In the genomic region with DNA sequence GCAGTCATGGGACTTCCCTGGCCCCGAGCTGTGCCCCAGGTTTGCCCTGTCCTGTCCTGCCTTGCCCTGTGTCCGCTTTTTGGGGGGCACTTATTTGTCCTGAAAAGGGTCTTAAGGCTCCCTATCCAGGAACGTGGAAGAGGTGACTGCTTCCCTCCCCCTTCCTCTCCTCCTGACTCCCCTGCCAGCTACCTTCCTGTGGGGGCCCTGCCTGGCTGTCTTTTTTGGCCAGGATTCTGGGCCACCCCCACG, we compare ENCODE assay signal across 8 cellular contexts. TPM values are rescaled to one million over a fixed set of nuclear protein-coding genes. Genes with fewer than 3 reads are reported as not detected.
DNase-seq lines count a peak whose midpoint lies in the region; ATAC-seq, FAIRE-seq and TF ChIP-seq lines count a peak whose summit lies in the region.

No MANE protein-coding gene starts in this region.

- H4K20me1 ChIP-seq in H1 (replicated peaks in 1 of 2; ENCODE audit: control insufficient read depth in 1 of 2, insufficient read depth in 2 of 2, low read length in 2 of 2), result no peaks in the 10 kb centered on the region
- H4K20me1 ChIP-seq in osteoblast (ENCODE audit: insufficient read depth, low read length), result no peaks in the 10 kb centered on the region

- H3K27ac ChIP-seq in Panc1 (ENCODE audit: low read length), result peak overlapping the region; percentile 48; the same call in 1 of the 2 replicates
- 0 out of 2 replicates have a peak overlapping the region, but pooled peaks have one; percentile 24 for H3K27ac ChIP-seq in H1 (ENCODE audit: low read depth, low read length)
- H3K27ac ChIP-seq in osteoblast (ENCODE audit: low read depth, low read length), result peak overlapping the region; percentile 99

- DNase-seq in Caco-2 (no peak), Panc1 (ENCODE audit: low read depth, low spot score) (no peak), H1 (ENCODE audit: low read depth in 1 of 2, low spot score in 2 of 2) (no peak), osteoblast (ENCODE audit: insufficient read length, low spot score, missing footprints) (no peak), cerebellar cortex (ENCODE audit: low spot score) (no peak), GM19240 (ENCODE audit: insufficient read length, low spot score) (no peak), HUDEP-2 (lab: John Stamatoyannopoulos, UW; ENCODE audit: unreplicated experiment in 76 of 76) (no peak)

- H3K79me1 ChIP-seq in H1 (ENCODE audit: low read depth, low read length), result no peaks in the 10 kb centered on the region

- peaks cover 4% of the 10 kb centered on the region for H3K36me3 Mint-ChIP-seq in Caco-2 (ENCODE audit: insufficient read depth, unreplicated experiment)

- H2BK120ac ChIP-seq in H1 (replicated peaks; ENCODE audit: low read depth, low read length), result no peak overlapping the region

- peak overlapping the region; percentile 71; the same call in 1 of the 2 replicates for H2BK5ac ChIP-seq in H1 (ENCODE audit: low read depth, low read length)

- H3K4me1 Mint-ChIP-seq in Caco-2 (ENCODE audit: low read depth, unreplicated experiment), result no peaks in the 10 kb centered on the region

- 0 out of 2 replicates have a peak overlapping the region, but pooled peaks have one; percentile 39 for H2BK12ac ChIP-seq in H1 (ENCODE audit: low read depth, low read length)

- peak overlapping the region; percentile 77 for H3K4me3 Mint-ChIP-seq in Caco-2 (ENCODE audit: unreplicated experiment)

- no peaks in the 10 kb centered on the region for H3K27me3 ChIP-seq in Caco-2 (replicated peaks; ENCODE audit: control insufficient read depth, insufficient read depth, low read length)
- H3K27me3 ChIP-seq in Panc1 (ENCODE audit: control insufficient read depth, insufficient read depth, low read length), result no peaks in the 10 kb centered on the region
- peaks cover 0 to 4% (median 1%) of the 10 kb centered on the region in 4 experiments; a peak in 4 of 7 replicates for H3K27me3 ChIP-seq in H1 (replicated peaks in 1 of 4; ENCODE audit: control insufficient read depth in 3 of 4, extremely low read depth in 1 of 4, insufficient read depth in 3 of 4, low read length in 3 of 4)
- no peaks in the 10 kb centered on the region for H3K27me3 ChIP-seq in osteoblast (ENCODE audit: insufficient read depth, low read length)

- BruUV-seq in Caco-2 (replicated peaks; lab: Mats Ljungman, UMichigan) (no TSS peak), Panc1 (replicated peaks; lab: Mats Ljungman, UMichigan) (no TSS peak)

- H3K4me3 ChIP-seq in Caco-2 (ENCODE audit: low read depth, low read length), result peak overlapping the region; percentile 35
- peak overlapping the region; percentile 44 to 66 for H3K4me3 ChIP-seq in Panc1 (ENCODE audit: low read depth in 2 of 2, low read length in 2 of 2)
- peak overlapping the region; percentile 52 to 81 (median 78) for H3K4me3 ChIP-seq in H1 (ENCODE audit: extremely low read depth in 1 of 4, insufficient read depth in 2 of 4, low read depth in 3 of 4, low read length in 4 of 4)
- peak overlapping the region; percentile 74 for H3K4me3 ChIP-seq in osteoblast (ENCODE audit: insufficient read depth, low read length)

- H3K27me3 Mint-ChIP-seq in Caco-2 (ENCODE audit: insufficient read depth, unreplicated experiment), result no peaks in the 10 kb centered on the region

- in situ Hi-C loops in Panc1 (cut with HindIII; ENCODE audit: low pct_unique_long_range_greater_than_20kb, low sequenced_read_pairs), result no loop called here

- H2BK15ac ChIP-seq in H1 (ENCODE audit: low read length), result peak overlapping the region; percentile 88

- H3K4me1 ChIP-seq in Caco-2, result no peaks in the 10 kb centered on the region
- no peaks in the 10 kb centered on the region for H3K4me1 ChIP-seq in Panc1 (ENCODE audit: control insufficient read depth, insufficient read depth, low read length)
- peaks cover 4 to 14% (median 5%) of the 10 kb centered on the region in 4 experiments; a peak in 6 of 7 replicates for H3K4me1 ChIP-seq in H1 (replicated peaks in 1 of 4; ENCODE audit: control insufficient read depth in 3 of 4, insufficient read depth in 4 of 4, low read length in 3 of 4)
- peaks cover 27% of the 10 kb centered on the region for H3K4me1 ChIP-seq in osteoblast (ENCODE audit: insufficient read depth, low read length)

- no peak overlapping the region for H3K56ac ChIP-seq in H1 (replicated peaks; ENCODE audit: insufficient read length, low read depth, low read length)

- ATAC-seq in Panc1 (no peak), GM21390 (IDR thresholded peaks at IDR 0.05; ENCODE audit: unreplicated experiment) (no peak)

- H4K91ac ChIP-seq in H1 (replicated peaks; ENCODE audit: insufficient read length, low read length), result no peak overlapping the region

- H3K18ac ChIP-seq in H1 (ENCODE audit: extremely low read depth, low read length), result peak overlapping the region; percentile 75

- H2AFZ ChIP-seq in H1 (ENCODE audit: low read length) (peak overlapping the region; percentile 86), osteoblast (ENCODE audit: low read length) (peak overlapping the region; percentile 16)

- no peak overlapping the region for H2AK5ac ChIP-seq in H1 (ENCODE audit: low read depth, low read length)

- POLR2A ChIA-PET in Caco-2 (lab: Charles Lee), result interaction anchor here (0.6 to 0.7 kb wide), 4 partner anchors 63 to 1348 kb away, joined by 4 to 7 read pairs (median 5); no protein-coding TSS in a partner anchor
- POLR2A ChIA-PET in Panc1 (lab: Charles Lee), result interaction anchor here (0.6 kb wide), 1 partner anchor 44 kb away, joined by 6 read pairs; no protein-coding TSS in a partner anchor
- POLR2A ChIA-PET in H1 (lab: Charles Lee; ENCODE audit: partially characterized antibody), result interaction anchor here (0.8 to 4.5 kb wide), 6 partner anchors 9 to 1101 kb away, joined by 3 to 28 read pairs (median 4); no protein-coding TSS in a partner anchor

- peak overlapping the region; percentile 95; the same call in 1 of the 2 replicates for H2BK20ac ChIP-seq in H1 (ENCODE audit: low read length)

- H3K4me2 ChIP-seq in H1 (ENCODE audit: insufficient read depth in 1 of 2, low read depth in 2 of 2, low read length in 2 of 2), result peak overlapping the region; percentile 84 to 91
- peak overlapping the region; percentile 97 for H3K4me2 ChIP-seq in osteoblast (ENCODE audit: insufficient read depth, low read length)

- CTCF ChIA-PET in Caco-2 (lab: Charles Lee) (no interaction called here), Panc1 (lab: Charles Lee) (interaction anchor here (0.7 kb wide), 1 partner anchor 655 kb away, joined by 3 read pairs; no protein-coding TSS in a partner anchor), H1 (lab: Charles Lee; ENCODE audit: partially characterized antibody) (interaction anchor here (1.3 to 3.2 kb wide), 4 partner anchors 54 to 182 kb away, joined by 3 to 8 read pairs (median 4); no protein-coding TSS in a partner anchor)

- H3K4ac ChIP-seq in H1 (replicated peaks; ENCODE audit: insufficient read length, low read depth, low read length), result no peak overlapping the region

- H3K14ac ChIP-seq in H1 (ENCODE audit: insufficient read length), result no peak overlapping the region

- no peak for TF ChIP-seq CTCF in Caco-2 (IDR thresholded peaks at IDR 0.05; ENCODE audit: insufficient read depth in 1 of 2, low read depth in 1 of 2, low read length in 1 of 2, severe bottlenecking in 1 of 2, unreplicated experiment in 1 of 2)
- no peak for TF ChIP-seq CTCF in Panc1 (IDR thresholded peaks at IDR 0.05)
- no peak for TF ChIP-seq CTCF in H1 (IDR thresholded peaks at IDR 0.05; ENCODE audit: control extremely low read depth in 1 of 3, insufficient read depth in 1 of 3, low read depth in 1 of 3, low read length in 3 of 3)
- no peak for TF ChIP-seq CTCF in osteoblast (IDR thresholded peaks at IDR 0.05; ENCODE audit: extremely low read depth, low read depth, low read length)

- 3% methylated on average over 4 of the region's 4 CpGs; no CpG with 5 or more reads in 1 of the 2 experiments for WGBS in H1 (ENCODE audit: extremely low coverage in 1 of 2, insufficient coverage in 1 of 2, insufficient read length in 1 of 2, insufficient replicate concordance in 2 of 2, low coverage in 1 of 2, low lambda C conversion rate in 2 of 2, missing lambda C conversion rate in 1 of 2), 2 experiments

- peaks cover 25% of the 10 kb centered on the region for H3K23me2 ChIP-seq in H1 (ENCODE audit: low read depth, low read length)

- TF ChIP-seq EP300 in H1 (IDR thresholded peaks at IDR 0.05; ENCODE audit: borderline replicate concordance in 1 of 2, low read depth in 2 of 2, low read length in 2 of 2), result no peak

- H3K23ac ChIP-seq in H1 (ENCODE audit: insufficient read length), result no peak overlapping the region

- intact Hi-C loops in Caco-2 (cut with micrococcal nuclease; ENCODE audit: unreplicated experiment), result loop anchor here (5.0 kb wide), 1 partner anchor 61 kb away; no protein-coding TSS in a partner anchor
- intact Hi-C loops in Panc1 (cut with micrococcal nuclease; ENCODE audit: unreplicated experiment), result loop anchor here (5.0 kb wide), 1 partner anchor 61 kb away; no protein-coding TSS in a partner anchor

- FAIRE-seq in H1 (lab: Jason Lieb, UNC), result no peak

- no peak overlapping the region; a peak in 1 of 7 replicates for H3K9ac ChIP-seq in H1 (replicated peaks in 1 of 4; ENCODE audit: extremely low read depth in 1 of 4, low read depth in 3 of 4, low read length in 3 of 4)

- no peak overlapping the region for H4K8ac ChIP-seq in H1 (ENCODE audit: extremely low read depth, insufficient read depth, low read length)

- no peaks in the 10 kb centered on the region for H3K9me3 Mint-ChIP-seq in Caco-2 (ENCODE audit: unreplicated experiment)

- no peak for TF ChIP-seq POLR2A in H1 (IDR thresholded peaks at IDR 0.05; ENCODE audit: control extremely low read depth in 1 of 2, low read depth in 2 of 2, low read length in 2 of 2)

- H3K9me3 ChIP-seq in Caco-2 (no peaks in the 10 kb centered on the region), Panc1 (ENCODE audit: control insufficient read depth, insufficient read depth, low read depth, low read length) (no peaks in the 10 kb centered on the region), H1 (ENCODE audit: insufficient read depth in 2 of 2, low read depth in 1 of 2, low read length in 1 of 2) (no peaks in the 10 kb centered on the region), osteoblast (ENCODE audit: low read depth, low read length) (no peaks in the 10 kb centered on the region)

- H3K27ac Mint-ChIP-seq in Caco-2 (ENCODE audit: unreplicated experiment), result peak overlapping the region; percentile 87

- no peak overlapping the region for H4K5ac ChIP-seq in H1 (ENCODE audit: insufficient read length, low read depth, low read length)

- H3K36me3 ChIP-seq in Caco-2 (ENCODE audit: control insufficient read depth, insufficient read depth, low read length) (no peaks in the 10 kb centered on the region), Panc1 (ENCODE audit: control insufficient read depth, insufficient read depth, low read length) (no peaks in the 10 kb centered on the region), H1 (ENCODE audit: control insufficient read depth in 2 of 4, insufficient read depth in 4 of 4, low read length in 3 of 4) (no peaks in the 10 kb centered on the region), osteoblast (ENCODE audit: insufficient read depth, low read length) (no peaks in the 10 kb centered on the region)

- H3K79me2 ChIP-seq in H1 (ENCODE audit: control insufficient read depth in 1 of 2, insufficient read depth in 2 of 2, low read length in 2 of 2) (no peaks in the 10 kb centered on the region), osteoblast (ENCODE audit: insufficient read depth, low read length) (no peaks in the 10 kb centered on the region)

- TF ChIP-seq RAD21 in H1 (IDR thresholded peaks at IDR 0.05 in 1 of 2, conservative IDR thresholded peaks at IDR 0.05 in 1 of 2; ENCODE audit: low read depth in 2 of 2, low read length in 2 of 2), result no peak

RNA-seq across cellular contexts. Expression of a gene that starts 6.5 kb away (rescaled TPM):
- 0.77 and 0.98 TPM in 2 replicates for total RNA-seq in Caco-2 (2022)
- 0.95 TPM for total RNA-seq in Panc1 (2021; ENCODE audit: unreplicated experiment)
- 0.55 TPM for polyA plus RNA-seq in Panc1 (2012; ENCODE audit: insufficient read length)
- total RNA-seq in H1 (2021; fragmentation: NEBNext Ultra II Directional; extraction: Animal tissue kit (Norgen Biotek cat#: 25700)), result 0.82 and 0.98 TPM in 2 replicates
- 0.47 TPM in 2 replicates for polyA plus RNA-seq in H1 (2011; rRNA removed)
- polyA plus RNA-seq in H1 (2011; cell fraction: cytosol; rRNA removed), result 0.71 TPM
- polyA plus RNA-seq in H1 (2011; cell fraction: nucleus; rRNA removed), result 0.47 TPM
- polyA plus RNA-seq in H1 (2012, experiment 1 of 2), result 0.39 to 0.98 TPM (median 0.61 TPM) in 4 replicates
- polyA plus RNA-seq in H1 (2012, experiment 2 of 2), result 0.03 TPM
- polyA plus RNA-seq in H1 (2013, experiment 1 of 2), result 0.49 TPM
- polyA plus RNA-seq in H1 (2013, experiment 2 of 2), result 0.55 TPM
- polyA minus RNA-seq in H1 (2011; rRNA and poly(A)+ RNA removed), result 0.66 and 0.76 TPM in 2 replicates
- 0.95 TPM for polyA minus RNA-seq in H1 (2011; cell fraction: cytosol; rRNA and poly(A)+ RNA removed)
- 1.2 TPM for polyA minus RNA-seq in H1 (2011; cell fraction: nucleus; rRNA and poly(A)+ RNA removed)
- total RNA-seq in osteoblast, result 46.9 and 51.8 TPM in 2 replicates

Comparison
In these comparisons a context has a peak if more than half of its experiments do, and no peak if none do; other contexts are left out.
1. H3K27ac ChIP-seq: peak in every context shown above with its lines; median percentile 99 in osteoblast; 48 in Panc1; 24 in H1.
2. RNA of a gene that starts 6.5 kb away (total RNA-seq): 46.9 to 51.8 TPM in osteoblast; 0.77 to 0.98 TPM in Caco-2, 0.95 TPM in Panc1 (single experiment) and 0.82 to 0.98 TPM in H1; every median in the first group is over 10 times any median in the second.
3. Peak in every context shown above with its lines, with median percentiles within 50 percentile points of each other: H3K4me3 ChIP-seq.